1 cellular context compared by ENCODE assay signal in the genomic region with DNA sequence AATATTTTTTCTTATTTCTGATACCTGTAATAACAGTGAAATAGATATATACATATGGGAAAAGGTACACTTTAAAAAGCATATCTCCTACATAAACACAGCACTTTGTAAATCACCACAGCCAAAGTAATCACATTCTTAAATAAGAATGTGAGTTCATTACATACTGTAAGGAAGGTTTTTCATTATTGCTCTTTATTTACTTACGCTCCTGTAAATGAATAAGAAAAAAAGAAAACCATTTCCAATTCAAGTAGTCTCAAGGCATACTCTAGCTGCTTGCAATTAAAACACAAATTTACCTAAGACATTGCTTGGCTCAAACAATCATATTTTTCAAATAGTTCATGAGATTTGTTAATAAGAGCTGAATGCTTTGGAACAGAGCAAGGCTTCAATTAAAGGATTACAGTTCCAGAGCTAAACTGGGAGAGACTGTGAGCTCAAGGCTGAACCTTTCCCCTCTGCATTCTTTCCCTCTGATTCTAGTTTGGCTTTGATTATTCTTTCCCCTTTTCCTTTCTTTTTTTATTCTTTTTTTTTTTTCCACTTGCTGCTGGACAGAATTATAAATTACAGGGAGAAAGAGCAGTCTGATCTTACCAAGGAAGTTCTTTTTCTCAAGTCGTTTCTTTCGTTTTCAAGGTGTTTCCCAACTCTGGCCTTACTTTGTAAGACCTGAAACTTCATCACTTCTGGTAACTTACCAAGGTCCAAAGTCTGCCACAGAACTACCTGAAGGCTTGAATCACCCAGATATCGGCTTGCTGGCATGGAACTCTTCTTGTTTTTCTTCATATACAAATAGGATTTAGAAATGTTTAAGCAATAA.
TF ChIP-seq lines count a peak whose summit lies in the region.

No MANE protein-coding gene starts in this region.

TF ChIP-seq in GM12878, 131 proteins besides CTCF, POLR2A, EP300 and RAD21 (continued from another document):
- TF ChIP-seq, protein P1, sequence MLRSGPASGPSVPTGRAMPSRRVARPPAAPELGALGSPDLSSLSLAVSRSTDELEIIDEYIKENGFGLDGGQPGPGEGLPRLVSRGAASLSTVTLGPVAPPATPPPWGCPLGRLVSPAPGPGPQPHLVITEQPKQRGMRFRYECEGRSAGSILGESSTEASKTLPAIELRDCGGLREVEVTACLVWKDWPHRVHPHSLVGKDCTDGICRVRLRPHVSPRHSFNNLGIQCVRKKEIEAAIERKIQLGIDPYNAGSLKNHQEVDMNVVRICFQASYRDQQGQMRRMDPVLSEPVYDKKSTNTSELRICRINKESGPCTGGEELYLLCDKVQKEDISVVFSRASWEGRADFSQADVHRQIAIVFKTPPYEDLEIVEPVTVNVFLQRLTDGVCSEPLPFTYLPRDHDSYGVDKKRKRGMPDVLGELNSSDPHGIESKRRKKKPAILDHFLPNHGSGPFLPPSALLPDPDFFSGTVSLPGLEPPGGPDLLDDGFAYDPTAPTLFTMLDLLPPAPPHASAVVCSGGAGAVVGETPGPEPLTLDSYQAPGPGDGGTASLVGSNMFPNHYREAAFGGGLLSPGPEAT (IDR thresholded peaks at IDR 0.05; ENCODE audit: low read depth), result peak; percentile 74
- TF ChIP-seq MYB (IDR thresholded peaks at IDR 0.05; ENCODE audit: borderline replicate concordance, low read depth, low read length), result no peak
- TF ChIP-seq IRF4 (IDR thresholded peaks at IDR 0.05; ENCODE audit: low read depth, low read length), result no peak
- peak; percentile 67; the same call in 1 of the 2 replicates for TF ChIP-seq MLLT1 (IDR thresholded peaks at IDR 0.05)
- TF ChIP-seq CHD1 (IDR thresholded peaks at IDR 0.05; ENCODE audit: low read depth, low read length), result no peak
- TF ChIP-seq MTA2 (IDR thresholded peaks at IDR 0.05; ENCODE audit: low read depth), result peak; percentile 31; the same call in 1 of the 2 replicates
TF ChIP-seq in GM12878: peak in this region for 7.
